12 cellular contexts compared by ENCODE assay signal in the genomic region with DNA sequence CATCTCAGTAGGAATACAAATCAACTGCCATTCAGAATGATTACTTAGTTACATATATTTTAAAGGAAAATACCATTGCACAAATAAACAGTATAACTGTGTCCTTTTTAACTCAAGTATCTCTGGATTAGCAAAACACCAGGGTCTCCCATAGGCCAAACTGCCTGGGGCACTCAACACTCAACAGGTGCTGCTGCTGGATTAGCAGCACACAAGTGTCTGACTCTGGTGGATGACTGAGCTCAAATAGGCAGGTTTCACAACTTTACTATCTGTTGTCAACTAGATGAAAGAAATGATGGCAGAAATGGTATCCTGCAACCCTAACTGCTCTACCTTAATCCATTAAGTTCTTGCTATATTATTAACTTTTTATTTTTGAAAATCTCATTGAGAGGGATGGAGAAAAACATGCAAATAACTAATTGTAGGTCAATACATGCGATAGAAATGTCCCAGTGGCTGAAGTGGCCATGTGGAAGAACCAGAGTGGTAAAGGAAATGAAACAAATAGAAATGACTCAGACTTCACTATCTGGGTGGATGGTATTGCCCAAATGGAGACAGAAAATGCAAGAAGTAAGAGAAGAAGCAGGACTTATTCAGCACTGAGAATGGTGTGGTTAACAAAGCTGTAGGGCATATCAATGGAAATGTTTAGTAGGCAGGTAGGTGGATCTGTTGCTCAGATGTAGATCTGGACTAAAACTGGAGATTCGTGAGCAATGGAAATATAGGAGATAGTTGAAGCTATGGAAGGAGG.
A peak's percentile ranks its signal among the peaks of the same experiment; 100 is the strongest.
DNase-seq lines count a peak whose midpoint lies in the region; ATAC-seq and TF ChIP-seq lines count a peak whose summit lies in the region.
"Had no signal": no experiment of that assay in that cellular context is flagged by ENCODE, and none has a peak within 500 bp of the region (broad histone marks: within the 10 kb centered on the region; RNA-seq: fewer than 3 reads in every experiment).

No MANE protein-coding gene starts in this region.

- H3K4me3 ChIP-seq in esophagus squamous epithelium (no peak overlapping the region), trophoblast cell (ENCODE audit: low read depth, low read length) (no peak overlapping the region)
- H3K4me3 ChIP-seq: sigmoid colon, thoracic aorta had no signal

- H2BK5ac ChIP-seq in trophoblast cell (ENCODE audit: low read depth, low read length, poor library complexity) = no peak overlapping the region

- no peak overlapping the region for H3K9ac ChIP-seq in trophoblast cell (ENCODE audit: low read length)

- H3K9me3 ChIP-seq in esophagus squamous epithelium = no peaks in the 10 kb centered on the region
- H3K9me3 ChIP-seq in trophoblast cell (ENCODE audit: insufficient read depth, low read depth, low read length) = no peaks in the 10 kb centered on the region
- H3K9me3 ChIP-seq: sigmoid colon, thoracic aorta had no signal

- H3K36me3 ChIP-seq in esophagus squamous epithelium = no peaks in the 10 kb centered on the region
- H3K36me3 ChIP-seq in trophoblast cell (ENCODE audit: control insufficient read depth in 1 of 2, insufficient read depth in 2 of 2, low read length in 2 of 2) = no peaks in the 10 kb centered on the region
- H3K36me3 ChIP-seq: sigmoid colon, thoracic aorta had no signal

- H3K4me2 ChIP-seq in trophoblast cell (ENCODE audit: low read length) = no peak overlapping the region

- no peak overlapping the region for H2AK5ac ChIP-seq in trophoblast cell (ENCODE audit: low read length)

- DNase-seq in DMS53 (lab: John Stamatoyannopoulos, UW) (peak; percentile 14), DMS53 treated with DMSO at 0.1 percent for 48 hours (lab: John Stamatoyannopoulos, UW; ENCODE audit: unreplicated experiment) (no peak), esophagus squamous epithelium (lab: John Stamatoyannopoulos, UW) (no peak), NCI-H187 treated with DMSO at 0.1 percent for 48 hours (lab: John Stamatoyannopoulos, UW) (no peak), mucosa of gallbladder (ENCODE audit: low spot score) (no peak), trophoblast cell (no peak)
- DNase-seq: NCI-H2107, sigmoid colon had no signal

- no peaks in the 10 kb centered on the region for H3K27me3 ChIP-seq in esophagus squamous epithelium
- no peaks in the 10 kb centered on the region for H3K27me3 ChIP-seq in trophoblast cell (ENCODE audit: insufficient read depth, low read length)
- H3K27me3 ChIP-seq: sigmoid colon had no signal

- no peak overlapping the region for H3K14ac ChIP-seq in trophoblast cell (ENCODE audit: low read length)

- no peaks in the 10 kb centered on the region for H3K79me1 ChIP-seq in trophoblast cell (ENCODE audit: low read length)

- TF ChIP-seq CTCF in esophagus squamous epithelium (IDR thresholded peaks at IDR 0.05) = no peak

- intact Hi-C loops in esophagus squamous epithelium (cut with DNase I) = no loop called here

- peak overlapping the region in 3 of 4 donors; percentile 10 to 28 (median 17) for H3K27ac ChIP-seq in esophagus squamous epithelium
- no peak overlapping the region for H3K27ac ChIP-seq in trophoblast cell (ENCODE audit: low read depth, low read length)
- H3K27ac ChIP-seq: 22Rv1, sigmoid colon, thoracic aorta had no signal

- no peaks in the 10 kb centered on the region for H3K79me2 ChIP-seq in trophoblast cell (ENCODE audit: control insufficient read depth, insufficient read depth, low read length, poor library complexity)

- H4K12ac ChIP-seq in trophoblast cell (ENCODE audit: low read depth, low read length) = no peak overlapping the region

- peaks cover 0 to 18% (median 0%) of the 10 kb centered on the region in 3 donors for H3K4me1 ChIP-seq in esophagus squamous epithelium
- H3K4me1 ChIP-seq in trophoblast cell (ENCODE audit: control insufficient read depth in 1 of 2, insufficient read depth in 2 of 2, low read length in 2 of 2) = no peaks in the 10 kb centered on the region
- H3K4me1 ChIP-seq: sigmoid colon had no signal

- H3K4ac ChIP-seq in trophoblast cell (ENCODE audit: low read depth, low read length) = no peak overlapping the region

- ATAC-seq in GM21529 (IDR thresholded peaks at IDR 0.05; ENCODE audit: unreplicated experiment) (peak; percentile 97), HG03432 (IDR thresholded peaks at IDR 0.05; ENCODE audit: unreplicated experiment) (peak; percentile 98)

- H2BK12ac ChIP-seq in trophoblast cell (ENCODE audit: low read length) = no peak overlapping the region

- H2BK120ac ChIP-seq in trophoblast cell (ENCODE audit: insufficient read depth, low read length, poor library complexity) = no peak overlapping the region

- no peak overlapping the region for H4K91ac ChIP-seq in trophoblast cell (ENCODE audit: low read depth, low read length)

- no peak for TF ChIP-seq POLR2A in esophagus squamous epithelium (IDR thresholded peaks at IDR 0.05)

- no peak overlapping the region for H3K18ac ChIP-seq in trophoblast cell (ENCODE audit: low read length)

- no peak overlapping the region for H2AFZ ChIP-seq in trophoblast cell (ENCODE audit: insufficient read depth, low read length, poor library complexity)

- H3K23ac ChIP-seq in trophoblast cell (ENCODE audit: low read length) = no peak overlapping the region

- no peak overlapping the region for H4K8ac ChIP-seq in trophoblast cell (ENCODE audit: low read depth, low read length)

- WGBS in esophagus squamous epithelium, 2 donors = 75 to 83% methylated on average over 2 of the region's 2 CpGs
- WGBS in trophoblast cell (ENCODE audit: extremely low coverage, insufficient coverage, insufficient read length) = no CpG with 5 or more reads among the region's 2 CpGs
